Comparison of ENCODE assay signal across 9 cellular contexts in the genomic region with DNA sequence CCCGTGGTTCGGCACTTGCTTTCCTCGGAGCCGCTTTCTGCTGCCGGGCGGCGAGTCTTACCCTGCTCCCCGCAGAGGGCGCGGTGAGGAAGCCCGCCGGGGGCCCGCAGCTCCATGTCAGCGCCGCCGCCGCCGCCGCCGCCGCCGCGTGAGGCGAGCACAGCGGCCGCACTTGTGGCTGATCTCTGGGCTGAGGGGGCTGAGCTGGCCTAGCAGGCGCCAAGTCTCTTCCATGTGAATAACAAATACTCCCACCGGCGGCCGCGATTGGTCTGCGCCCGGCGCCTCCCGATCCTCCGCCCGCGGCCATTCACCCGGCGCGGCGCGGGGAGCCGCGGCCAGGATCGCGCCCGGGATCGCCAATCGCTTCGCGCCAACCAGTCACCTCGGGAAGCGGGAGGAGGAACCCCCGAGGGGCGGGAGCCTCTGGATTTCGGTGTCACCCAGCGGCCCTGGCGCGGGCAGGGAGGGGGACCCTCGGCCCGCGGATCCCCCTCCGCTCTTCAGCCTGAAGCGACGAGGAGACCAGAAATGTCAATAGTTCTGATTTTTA. TPM values are rescaled to one million over a fixed set of nuclear protein-coding genes. Genes with fewer than 3 reads are reported as not detected.
A peak's percentile ranks its signal among the peaks of the same experiment; 100 is the strongest.
DNase-seq lines count a peak whose midpoint lies in the region; ATAC-seq, FAIRE-seq and TF ChIP-seq lines count a peak whose summit lies in the region.
"Had no signal": no experiment of that assay in that cellular context is flagged by ENCODE, and none has a peak within 500 bp of the region (broad histone marks: within the 10 kb centered on the region; RNA-seq: fewer than 3 reads in every experiment).

Gene GRM8 (minus strand): TSS at position 206 of the 553 bp plus-strand sequence.

- H3K36me3 ChIP-seq in mammary epithelial cell (ENCODE audit: insufficient read depth, low read length) = no peaks in the 10 kb centered on the region
- no peaks in the 10 kb centered on the region for H3K36me3 ChIP-seq in skeletal muscle satellite cell (ENCODE audit: insufficient read depth, low read length)

- in situ Hi-C loops in mammary epithelial cell (cut with MboI; ENCODE audit: low sequenced_read_pairs in 2 of 2) = no loop called here

- H3K27me3 ChIP-seq in mammary epithelial cell (ENCODE audit: insufficient read depth, low read length) = peaks cover 27% of the 10 kb centered on the region
- H3K27me3 ChIP-seq in skeletal muscle satellite cell (ENCODE audit: control insufficient read depth, insufficient read depth, low read length) = peaks cover 67% of the 10 kb centered on the region

- no peak within 1 kb of the TSS for H3K27ac ChIP-seq in mammary epithelial cell (ENCODE audit: insufficient read depth, low read depth, low read length)
- H3K27ac ChIP-seq: C4-2B had no signal

- FAIRE-seq in RCC 7860 (lab: Jason Lieb, UNC) = no peak

- H3K9me3 ChIP-seq in mammary epithelial cell (replicated peaks; ENCODE audit: insufficient read depth, low read length) (no peaks in the 10 kb centered on the region), skeletal muscle satellite cell (replicated peaks; ENCODE audit: low read length) (no peaks in the 10 kb centered on the region)

- no TSS peak for BruUV-seq in mammary epithelial cell (replicated peaks; lab: Mats Ljungman, UMichigan)

- no peaks in the 10 kb centered on the region for H4K20me1 ChIP-seq in mammary epithelial cell (ENCODE audit: insufficient read depth, low read length)

- H3K9ac ChIP-seq in mammary epithelial cell (ENCODE audit: insufficient read depth, low read length) (no peak within 1 kb of the TSS), skeletal muscle satellite cell (ENCODE audit: low read depth, low read length) (peak within 1 kb of the TSS; percentile 44)

- WGBS in mammary epithelial cell (ENCODE audit: low coverage, missing lambda C conversion rate) = 17% methylated on average over 4 of the region's 66 CpGs

- H3K79me2 ChIP-seq in mammary epithelial cell (ENCODE audit: insufficient read depth, low read length) = no peaks in the 10 kb centered on the region

- TF ChIP-seq CTCF in mammary epithelial cell (conservative IDR thresholded peaks at IDR 0.05 in 1 of 2, IDR thresholded peaks at IDR 0.05 in 1 of 2; ENCODE audit: extremely low read depth in 1 of 2, insufficient read depth in 1 of 2, low read depth in 1 of 2, low read length in 2 of 2) = no peak

- H3K4me2 ChIP-seq in mammary epithelial cell (ENCODE audit: insufficient read depth, low read depth, low read length) (peak within 1 kb of the TSS; percentile 99), skeletal muscle satellite cell (ENCODE audit: low read length) (peak within 1 kb of the TSS; percentile 100)

- CTCF ChIA-PET in mammary epithelial cell (lab: Charles Lee; ENCODE audit: low non-redundant PET) = no interaction called here

- peak within 1 kb of the TSS; percentile 99 for H2AFZ ChIP-seq in mammary epithelial cell (ENCODE audit: low read depth, low read length)

- H3K4me1 ChIP-seq in mammary epithelial cell (ENCODE audit: insufficient read depth, low read length) = peaks cover 22% of the 10 kb centered on the region
- peaks cover 19% of the 10 kb centered on the region for H3K4me1 ChIP-seq in skeletal muscle satellite cell (ENCODE audit: control insufficient read depth, insufficient read depth, low read length)

- DNase-seq in NCI-H187 (lab: John Stamatoyannopoulos, UW) = peak; percentile 28 to 72
- no peak for DNase-seq in NCI-H187 treated with DMSO at 0.1 percent for 48 hours (lab: John Stamatoyannopoulos, UW)
- DNase-seq in RCC 7860 (ENCODE audit: low spot score) = peak; percentile 40
- peak; percentile 30 for DNase-seq in mammary epithelial cell
- DNase-seq in iris pigment epithelial cell (ENCODE audit: low read depth) = peak; percentile 30

- intact Hi-C loops in mammary epithelial cell (cut with micrococcal nuclease) = loop anchor here (1.0 to 10.0 kb wide), 5 partner anchors 139 to 952 kb away; partner anchors contain the start of gene ZNF800

- dilution Hi-C loops in mammary epithelial cell (cut with HindIII; ENCODE audit: low sequenced_read_pairs) = no loop called here

- H3K4me3 ChIP-seq in mammary epithelial cell (replicated peaks in 1 of 3; ENCODE audit: insufficient read depth in 1 of 3, low read depth in 2 of 3, low read length in 3 of 3) (peak within 1 kb of the TSS; percentile 72 to 88 (median 80)), skeletal muscle satellite cell (ENCODE audit: low read length) (peak within 1 kb of the TSS; percentile 81)

- ATAC-seq in HG03432 (IDR thresholded peaks at IDR 0.05; ENCODE audit: unreplicated experiment) = peak; percentile 23
- no peak for ATAC-seq in HG02610 (IDR thresholded peaks at IDR 0.05; ENCODE audit: unreplicated experiment)

RNA-seq across cellular contexts. Expression of gene GRM8, which starts in this region (rescaled TPM):
- total RNA-seq in mammary epithelial cell = not detected
- polyA plus RNA-seq in mammary epithelial cell = not detected
- polyA minus RNA-seq in mammary epithelial cell = not detected
- total RNA-seq in skeletal muscle satellite cell (2012; rRNA removed) = 0.25 TPM in 1 of 2 replicates, not detected in the other

Comparison
In these comparisons a context has a peak if more than half of its experiments do, and no peak if none do; other contexts are left out.
1. Peak in DNase-seq, H3K4me3 ChIP-seq and H3K4me2 ChIP-seq in mammary epithelial cell; RNA of the gene not detected or under 1 TPM.